Comparison of ENCODE assay signal across 25 cellular contexts in the genomic region with DNA sequence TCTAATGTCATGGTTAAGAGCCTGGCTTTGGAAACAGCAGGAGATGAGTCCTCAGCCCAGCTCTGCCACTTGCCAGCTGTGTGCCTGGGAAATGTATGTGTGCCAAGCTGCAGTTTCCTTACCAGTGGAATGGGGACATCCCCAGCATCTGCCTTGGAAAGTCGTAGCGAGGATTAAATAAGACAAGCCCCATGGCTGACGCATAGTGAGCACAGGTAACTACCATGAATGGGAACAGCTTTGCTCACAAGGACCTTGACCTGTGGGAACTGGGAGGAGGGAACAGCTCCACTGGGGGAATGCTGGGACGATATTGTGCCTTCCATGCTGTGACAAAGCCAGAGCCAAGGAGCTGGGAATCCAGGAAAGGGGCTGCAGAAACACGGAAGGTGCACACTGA. TPM values are rescaled to one million over a fixed set of nuclear protein-coding genes. Genes with fewer than 3 reads are reported as not detected.
"Had no signal": no experiment of that assay in that cellular context is flagged by ENCODE, and none has a peak within 500 bp of the region (broad histone marks: within the 10 kb centered on the region; RNA-seq: fewer than 3 reads in every experiment).

No MANE protein-coding gene starts in this region.

- H3K27ac ChIP-seq: Peyer's patch, RWPE1, SJCRH30, VCaP had no signal

- H3K27me3 ChIP-seq: SJCRH30 had no signal

- H3K27ac Mint-ChIP-seq: activated CD4-positive, alpha-beta memory T cell treated with anti-CD3 and anti-CD28 coated beads, Interleukin-2, amount 10 ng/mL, durations not matched to agents 7 days and 5 days; activated naive CD4-positive, alpha-beta T cell treated with anti-CD3 and anti-CD28 coated beads, Interleukin-2, amount 50 U/mL, for 24 hours; activated T-helper 17 cell treated with anti-CD3 and anti-CD28 coated beads, Interleukin-2, amount 50 U/mL, for 72 hours had no signal

- H3K36me3 ChIP-seq: Peyer's patch, SJCRH30 had no signal

- DNase-seq: activated CD4-positive, alpha-beta memory T cell treated with anti-CD3 and anti-CD28 coated beads, Interleukin-2, amount 10 ng/mL, durations not matched to agents 7 days and 5 days; activated CD4-positive, alpha-beta T cell treated with anti-CD3 and anti-CD28 coated beads, Interleukin-2, amount 50 U/mL, for 1 hour; activated CD4-positive, CD25-positive, alpha-beta regulatory T cell; activated gamma-delta T cell; activated T-cell treated with anti-CD3 and anti-CD28 coated beads for 4 hours; activated T-cell treated with anti-CD3 and anti-CD28 coated beads, Interleukin-2, amount 50 U/mL, for 48 hours; aorta; KG1; NCI-H1048; NCI-H1930; NCI-H446; NCI-H524; Right ventricle myocardium superior; SJCRH30; SK-N-SH; T-helper 1 cell had no signal

- H3K36me3 Mint-ChIP-seq: activated naive CD4-positive, alpha-beta T cell treated with anti-CD3 and anti-CD28 coated beads, Interleukin-2, amount 50 U/mL, for 24 hours; IgD-negative memory B cell had no signal

- H3K4me3 ChIP-seq: Peyer's patch, SJCRH30 had no signal

- H3K9me3 ChIP-seq: Peyer's patch, SJCRH30, SK-N-SH had no signal

- ATAC-seq: activated T-helper 17 cell treated with anti-CD3 and anti-CD28 coated beads, Interleukin-2, amount 50 U/mL, for 72 hours had no signal

- H3K9me3 Mint-ChIP-seq: activated CD4-positive, alpha-beta memory T cell treated with anti-CD3 and anti-CD28 coated beads, Interleukin-2, amount 10 ng/mL, durations not matched to agents 7 days and 5 days; activated naive CD4-positive, alpha-beta T cell treated with anti-CD3 and anti-CD28 coated beads, Interleukin-2, amount 50 U/mL, for 24 hours; activated T-helper 17 cell treated with anti-CD3 and anti-CD28 coated beads, Interleukin-2, amount 50 U/mL, for 72 hours; central memory CD8-positive, alpha-beta T cell; IgD-negative memory B cell had no signal

- H3K4me3 Mint-ChIP-seq: activated CD4-positive, alpha-beta memory T cell treated with anti-CD3 and anti-CD28 coated beads, Interleukin-2, amount 10 ng/mL, durations not matched to agents 7 days and 5 days; activated naive CD4-positive, alpha-beta T cell treated with anti-CD3 and anti-CD28 coated beads, Interleukin-2, amount 50 U/mL, for 24 hours; activated T-helper 17 cell treated with anti-CD3 and anti-CD28 coated beads, Interleukin-2, amount 50 U/mL, for 72 hours; IgD-negative memory B cell had no signal

- H3K4me1 ChIP-seq: SJCRH30 had no signal

- H3K9ac ChIP-seq: SK-N-SH had no signal

RNA-seq across cellular contexts. Expression of a gene that starts 2.6 kb away (rescaled TPM):
- total RNA-seq: LHCN-M2, M059J, SJCRH30 had no signal
- polyA plus RNA-seq: IgD-negative memory B cell, SK-N-SH had no signal

RNA-seq across cellular contexts. Expression of a gene that starts 24.9 kb away (rescaled TPM):
- total RNA-seq: LHCN-M2, M059J had no signal
- polyA plus RNA-seq: IgD-negative memory B cell, SK-N-SH had no signal
